8 cellular contexts compared by ENCODE assay signal in genomic region chr4:147481577-147482109, GRCh38. TPM values are rescaled to one million over a fixed set of nuclear protein-coding genes. Genes with fewer than 3 reads are reported as not detected.
DNase-seq lines count a peak whose midpoint lies in the region; ATAC-seq and TF ChIP-seq lines count a peak whose summit lies in the region.

No MANE protein-coding gene starts in this region.

- H3K27me3 ChIP-seq in ascending aorta = no peaks in the 10 kb centered on the region

- ATAC-seq in HG03378 (IDR thresholded peaks at IDR 0.05; ENCODE audit: unreplicated experiment) (no peak), GM21423 (IDR thresholded peaks at IDR 0.05; ENCODE audit: unreplicated experiment) (no peak)

- H3K4me3 ChIP-seq in GM12865 (ENCODE audit: low read depth, low read length) = no peak overlapping the region
- H3K4me3 ChIP-seq in ascending aorta = peak overlapping the region; percentile 60 to 85
- peak overlapping the region; percentile 53 for H3K4me3 ChIP-seq in iPS-11a (ENCODE audit: low read depth, low read length)

- H3K4me1 ChIP-seq in ascending aorta = peaks cover 6 to 22% of the 10 kb centered on the region in 2 donors

- no peak for TF ChIP-seq CTCF in GM12865 (IDR thresholded peaks at IDR 0.05; ENCODE audit: insufficient read depth, low read depth, low read length, missing control alignments)
- no peak for TF ChIP-seq CTCF in ascending aorta (IDR thresholded peaks at IDR 0.05)

- H3K27ac ChIP-seq in ascending aorta = peak overlapping the region; percentile 92 to 96

- intact Hi-C loops in ascending aorta (cut with DNase I) = loop anchor here (2.0 to 10.0 kb wide), 2 partner anchors 61 to 377 kb away; no protein-coding TSS in a partner anchor

- DNase-seq in GM12865 (ENCODE audit: low read depth) (peak; percentile 49), ascending aorta (ENCODE audit: low spot score in 2 of 2) (no peak), renal cortical epithelial cell (ENCODE audit: low read depth) (peak; percentile 8), OCI-M1 (lab: John Stamatoyannopoulos, UW) (no peak), epidermal melanocyte (ENCODE audit: insufficient read length, low spot score) (no peak)

- H3K36me3 ChIP-seq in ascending aorta = no peaks in the 10 kb centered on the region

- H3K9me3 ChIP-seq in ascending aorta = no peaks in the 10 kb centered on the region

RNA-seq across cellular contexts. Expression of gene EDNRA, which starts 0.7 kb away (rescaled TPM):
- total RNA-seq in ascending aorta (31.4 TPM), renal cortical epithelial cell (1.3 and 3.3 TPM in 2 replicates)

Comparison
In these comparisons a context has a peak if more than half of its experiments do, and no peak if none do; other contexts are left out.
1. DNase-seq: peak in GM12865 (single experiment) and renal cortical epithelial cell (single experiment); none in ascending aorta (0 of 2), OCI-M1 (single experiment) and epidermal melanocyte (single experiment).